ENCODE assay signal across 8 cellular contexts in genomic region chr9:124286292-124286931, GRCh38. TPM values are rescaled to one million over a fixed set of nuclear protein-coding genes. Genes with fewer than 3 reads are reported as not detected.
DNase-seq lines count a peak whose midpoint lies in the region; ATAC-seq and TF ChIP-seq lines count a peak whose summit lies in the region.

No MANE protein-coding gene starts in this region.

- H3K14ac ChIP-seq in H9 (ENCODE audit: insufficient read depth, low read length), result no peak overlapping the region

- H2BK5ac ChIP-seq in H9 (ENCODE audit: insufficient read length, low read length), result no peak overlapping the region

- no peaks in the 10 kb centered on the region for H3K9me3 ChIP-seq in adrenal gland (replicated peaks in 1 of 3)
- H3K9me3 ChIP-seq in mucosa of rectum (ENCODE audit: control insufficient read depth in 2 of 2, low read length in 2 of 2), result no peaks in the 10 kb centered on the region
- no peaks in the 10 kb centered on the region for H3K9me3 ChIP-seq in stomach
- no peaks in the 10 kb centered on the region for H3K9me3 ChIP-seq in H9 (ENCODE audit: control insufficient read depth, low read depth, low read length)

- no peak overlapping the region for H2BK120ac ChIP-seq in H9 (ENCODE audit: low read depth, low read length, poor library complexity, severe bottlenecking)

- 60 to 70% (median 66%) methylated on average over 14 of the region's 14 CpGs for WGBS in adrenal gland, 4 donors
- WGBS in stomach, 5 donors, result 29 to 50% (median 44%) methylated on average over 11 to 14 of the region's 14 CpGs
- no CpG with 5 or more reads among the region's 14 CpGs for WGBS in H9 (ENCODE audit: extremely low coverage, insufficient read length, low lambda C conversion rate)

- no peak for TF ChIP-seq POLR2A in adrenal gland (IDR thresholded peaks at IDR 0.05)
- TF ChIP-seq POLR2A in stomach (IDR thresholded peaks at IDR 0.05), result no peak

- H3K4me1 Mint-ChIP-seq in H9, result peaks cover 6 to 23% of the 10 kb centered on the region in 2 experiments; a peak in 3 of 4 replicates

- no peaks in the 10 kb centered on the region; a peak in 1 of 5 replicates for H3K9me3 Mint-ChIP-seq in H9

- ATAC-seq in GM21576 (IDR thresholded peaks at IDR 0.05; ENCODE audit: unreplicated experiment), result peak; percentile 26

- H3K27ac ChIP-seq in adrenal gland (peak overlapping the region; percentile 17 to 94 (median 49)), mucosa of rectum (ENCODE audit: low read depth in 2 of 2, low read length in 2 of 2) (peak overlapping the region; percentile 73 to 85), stomach (peak overlapping the region; percentile 43 to 86 (median 84)), H9 (ENCODE audit: insufficient read length, low read depth, low read length) (no peak overlapping the region)

- no peak overlapping the region for H3T11ph ChIP-seq in H9 (ENCODE audit: low read length)

- H2BK12ac ChIP-seq in H9 (ENCODE audit: insufficient read length, low read depth, low read length), result no peak overlapping the region

- H4K5ac ChIP-seq in H9 (ENCODE audit: insufficient read length, low read depth, low read length), result no peak overlapping the region

- TF ChIP-seq CTCF in adrenal gland (IDR thresholded peaks at IDR 0.05), result no peak
- TF ChIP-seq CTCF in stomach (IDR thresholded peaks at IDR 0.05), result no peak
- no peak for TF ChIP-seq CTCF in H9 (conservative IDR thresholded peaks at IDR 0.05)

- peaks cover 2% of the 10 kb centered on the region for H3K23me2 ChIP-seq in H9 (ENCODE audit: insufficient read length, low read depth, low read length, poor library complexity, severe bottlenecking)

- no peak overlapping the region for H3K4me2 ChIP-seq in H9 (ENCODE audit: insufficient read depth, insufficient read length, low read length)

- peak overlapping the region; percentile 44 to 64 for H3K9ac ChIP-seq in mucosa of rectum (ENCODE audit: low read depth in 1 of 2, low read length in 2 of 2)
- no peak overlapping the region for H3K9ac ChIP-seq in H9 (ENCODE audit: extremely low read depth, insufficient read length, low read length)

- no peak overlapping the region for H3K23ac ChIP-seq in H9 (ENCODE audit: insufficient read length, low read depth, low read length)

- no peak overlapping the region for H3K18ac ChIP-seq in H9 (ENCODE audit: insufficient read length, low read depth, low read length)

- H4K91ac ChIP-seq in H9 (ENCODE audit: insufficient read length, low read depth, low read length), result no peak overlapping the region

- H3K36me3 ChIP-seq in adrenal gland (replicated peaks in 1 of 2) (no peaks in the 10 kb centered on the region), mucosa of rectum (ENCODE audit: control insufficient read depth in 2 of 2, insufficient read depth in 2 of 2, low read length in 2 of 2) (peaks cover 3 to 7% of the 10 kb centered on the region in 2 donors), stomach (peaks cover 0 to 4% (median 1%) of the 10 kb centered on the region in 4 donors)

- no peak overlapping the region for H3K4me3 Mint-ChIP-seq in H9

- H3K27me3 Mint-ChIP-seq in H9 (ENCODE audit: low read depth), result no peaks in the 10 kb centered on the region; the same call in 1 of the 2 replicates

- H3K56ac ChIP-seq in H9 (ENCODE audit: insufficient read length, low read depth, low read length), result no peak overlapping the region

- H3K4ac ChIP-seq in H9 (ENCODE audit: low read depth, low read length), result no peak overlapping the region

- no peak for TF ChIP-seq EP300 in stomach (IDR thresholded peaks at IDR 0.05)

- no peak overlapping the region for H2AK5ac ChIP-seq in H9 (ENCODE audit: insufficient read length, low read length)

- H3K4me3 ChIP-seq in adrenal gland (peak overlapping the region in 1 of 4 donors; percentile 11), mucosa of rectum (ENCODE audit: low read length in 2 of 2) (peak overlapping the region; percentile 2 to 19), stomach (no peak overlapping the region)

- H3K79me1 ChIP-seq in H9 (ENCODE audit: insufficient read depth, low read depth, low read length, poor library complexity, severe bottlenecking), result no peaks in the 10 kb centered on the region

- peaks cover 8 to 42% of the 10 kb centered on the region in 2 donors for H3K4me1 ChIP-seq in adrenal gland (replicated peaks in 1 of 2)
- H3K4me1 ChIP-seq in mucosa of rectum (ENCODE audit: control insufficient read depth in 2 of 2, insufficient read depth in 2 of 2, low read length in 2 of 2), result peaks cover 44% of the 10 kb centered on the region in 2 donors
- peaks cover 72 to 100% (median 83%) of the 10 kb centered on the region in 4 donors for H3K4me1 ChIP-seq in stomach
- no peaks in the 10 kb centered on the region for H3K4me1 ChIP-seq in H9 (ENCODE audit: insufficient read depth, low read length)

- no peak overlapping the region for H4K8ac ChIP-seq in H9 (replicated peaks; ENCODE audit: insufficient read length, low read depth, low read length)

- peak; percentile 36 for DNase-seq in GF-D8 (lab: John Stamatoyannopoulos, UW)
- peak; percentile 37 for DNase-seq in NAMALWA (ENCODE audit: low spot score)
- DNase-seq in adrenal gland, result peak in 1 of 7 donors; percentile 21
- peak; percentile 58 for DNase-seq in stomach
- DNase-seq in NCI-H1694 (lab: John Stamatoyannopoulos, UW), result no peak
- no peak for DNase-seq in H9

- H4K20me1 ChIP-seq in H9 (ENCODE audit: control insufficient read depth, insufficient read depth, insufficient read length), result no peaks in the 10 kb centered on the region

- H3K27ac Mint-ChIP-seq in H9, result peak overlapping the region in 1 of 3 experiments; percentile 70; a peak in 2 of 7 replicates

- intact Hi-C loops in adrenal gland (cut with DNase I), result no loop called here
- intact Hi-C loops in stomach (cut with DNase I; ENCODE audit: low total_unique reads), result no loop called here

- no peaks in the 10 kb centered on the region for H3K27me3 ChIP-seq in adrenal gland
- H3K27me3 ChIP-seq in mucosa of rectum (ENCODE audit: control insufficient read depth in 2 of 2, insufficient read depth in 2 of 2, low read length in 2 of 2), result no peaks in the 10 kb centered on the region
- no peaks in the 10 kb centered on the region for H3K27me3 ChIP-seq in stomach
- no peaks in the 10 kb centered on the region for H3K27me3 ChIP-seq in H9 (ENCODE audit: insufficient read depth, low read length)

- no peaks in the 10 kb centered on the region; a peak in 1 of 7 replicates for H3K36me3 Mint-ChIP-seq in H9 (ENCODE audit: insufficient read depth in 1 of 3, low read depth in 3 of 3)

- H2BK15ac ChIP-seq in H9 (ENCODE audit: low read depth, low read length), result no peak overlapping the region

- H2BK20ac ChIP-seq in H9 (ENCODE audit: low read depth, low read length, poor library complexity, severe bottlenecking), result no peak overlapping the region

- H2AFZ ChIP-seq in H9 (ENCODE audit: low read length), result no peak overlapping the region

- no peaks in the 10 kb centered on the region for H3K79me2 ChIP-seq in H9 (ENCODE audit: insufficient read depth, low read length)

RNA-seq across cellular contexts. Expression of gene NEK6, which starts 28.7 kb away (rescaled TPM):
- total RNA-seq in adrenal gland (10 to 100 TPM in 7 of 8 donors, 1 to 10 TPM in 1; 6.6 to 27.2 (median 20.5) TPM), stomach (10 to 100 TPM; 24.5 to 76.8 (median 35.6) TPM), H9 (2021) (13.7 and 14.3 TPM in 2 replicates)
- polyA plus RNA-seq in adrenal gland (1 to 10 TPM; 4.0 to 8.5 (median 8.3) TPM), stomach (10 to 100 TPM in 2 of 3 donors, 1 to 10 TPM in 1; 6.0 to 18.9 (median 18.3) TPM)

Comparison
In these comparisons a context has a peak if more than half of its experiments do, and no peak if none do; other contexts are left out.
1. DNase-seq: peak in GF-D8 (single experiment), NAMALWA (single experiment) and stomach (single experiment); none in NCI-H1694 (single experiment) and H9 (single experiment).
2. H3K4me3 ChIP-seq: peak in mucosa of rectum (2 of 2); none in stomach (0 of 4).